In the genomic region with DNA sequence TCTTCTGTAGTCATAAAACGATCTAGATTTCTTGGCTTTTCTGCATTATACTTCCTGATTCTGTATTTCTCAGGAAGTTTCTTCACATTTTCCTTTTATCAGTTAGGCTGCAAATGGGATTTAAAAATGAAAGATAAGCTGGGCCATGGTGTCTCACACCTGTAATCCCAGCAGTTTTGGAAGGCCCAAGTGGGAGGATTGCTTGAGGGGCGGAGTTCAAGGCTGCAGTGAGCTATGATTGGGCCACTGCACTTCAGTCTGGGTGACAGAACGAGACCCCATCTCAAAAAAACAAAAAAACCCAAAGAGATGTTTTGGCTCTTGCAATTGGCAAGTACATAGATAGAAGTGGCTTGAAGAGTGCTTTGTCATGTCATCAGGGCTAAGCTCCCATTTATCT, we compare ENCODE assay signal across 16 cellular contexts.
"Had no signal": no experiment of that assay in that cellular context is flagged by ENCODE, and none has a peak within 500 bp of the region (broad histone marks: within the 10 kb centered on the region; RNA-seq: fewer than 3 reads in every experiment).

No MANE protein-coding gene starts in this region.

- H3K9me3 ChIP-seq: gastrocnemius medialis, heart right ventricle, pancreas, upper lobe of right lung had no signal

- H2AFZ ChIP-seq: neural progenitor cell had no signal

- H3K27ac ChIP-seq: gastrocnemius medialis, heart right ventricle, neural progenitor cell, pancreas, upper lobe of right lung had no signal

- H3K27me3 ChIP-seq: gastrocnemius medialis, heart right ventricle, neural progenitor cell, pancreas, upper lobe of right lung had no signal

- H3K9me3 Mint-ChIP-seq: activated CD4-positive, alpha-beta memory T cell treated with anti-CD3 and anti-CD28 coated beads, Interleukin-2, amount 10 ng/mL, durations not matched to agents 7 days and 5 days; activated T-cell treated with anti-CD3 and anti-CD28 coated beads, Interleukin-2, amount 50 U/mL, for 72 hours; neural progenitor cell had no signal

- ATAC-seq: activated T-cell treated with anti-CD3 and anti-CD28 coated beads, Interleukin-2, amount 50 U/mL, for 72 hours; gastrocnemius medialis; heart right ventricle; left lobe of liver; pancreas; stimulated activated naive CD8-positive, alpha-beta T cell treated with anti-CD3 and anti-CD28 coated beads, Interleukin-15, Interleukin-2, amounts not matched to agents 100 U/mL and 50 U/mL, for 24 hours; upper lobe of right lung had no signal

- H3K27ac Mint-ChIP-seq: activated CD4-positive, alpha-beta memory T cell treated with anti-CD3 and anti-CD28 coated beads, Interleukin-2, amount 10 ng/mL, durations not matched to agents 7 days and 5 days; activated T-cell treated with anti-CD3 and anti-CD28 coated beads, Interleukin-2, amount 50 U/mL, for 72 hours; neural progenitor cell had no signal

- H3K36me3 ChIP-seq: gastrocnemius medialis, heart right ventricle, neural progenitor cell, pancreas, upper lobe of right lung had no signal

- DNase-seq: activated CD4-positive, alpha-beta memory T cell treated with anti-CD3 and anti-CD28 coated beads, Interleukin-2, amount 10 ng/mL, durations not matched to agents 7 days and 5 days; activated CD8-positive, alpha-beta memory T cell treated with anti-CD3 and anti-CD28 coated beads, Interleukin-2, amount 50 U/mL, for 4 hours; activated gamma-delta T cell treated with Interleukin-2 at 50 U/mL for 16 hours; aorta; effector CD8-positive, alpha-beta T cell; gastrocnemius medialis; heart right ventricle; pancreas; stimulated activated CD4-positive, alpha-beta T cell treated with anti-CD3 and anti-CD28 coated beads, Interleukin-2, amount 100 ng/mL, for 48 hours; stimulated activated naive CD8-positive, alpha-beta T cell treated with anti-CD3 and anti-CD28 coated beads, Interleukin-15, Interleukin-2, amounts not matched to agents 100 U/mL and 50 U/mL, for 24 hours; upper lobe of right lung had no signal

- H3K27me3 Mint-ChIP-seq: activated CD4-positive, alpha-beta memory T cell treated with anti-CD3 and anti-CD28 coated beads, Interleukin-2, amount 10 ng/mL, durations not matched to agents 7 days and 5 days had no signal

- FAIRE-seq: colon, islet of Langerhans, pancreas had no signal

- H3K4me3 ChIP-seq: gastrocnemius medialis, heart right ventricle, neural progenitor cell, pancreas, upper lobe of right lung had no signal

- H3K4me2 ChIP-seq: neural progenitor cell had no signal

- H3K9ac ChIP-seq: neural progenitor cell had no signal

- H3K4me3 Mint-ChIP-seq: activated CD4-positive, alpha-beta memory T cell treated with anti-CD3 and anti-CD28 coated beads, Interleukin-2, amount 10 ng/mL, durations not matched to agents 7 days and 5 days; neural progenitor cell had no signal
